In genomic region chr12:105368047-105368646, GRCh38 we compare ENCODE assay signal across 25 cellular contexts.
"Had no signal": no experiment of that assay in that cellular context is flagged by ENCODE, and none has a peak within 500 bp of the region (broad histone marks: within the 10 kb centered on the region; RNA-seq: fewer than 3 reads in every experiment).

No MANE protein-coding gene starts in this region.

- H3K4me1 Mint-ChIP-seq: brain, nephron progenitor cell had no signal

- H3K9me3 ChIP-seq: heart right ventricle, testis, vagina had no signal

- H3K36me3 Mint-ChIP-seq: activated naive CD4-positive, alpha-beta T cell treated with anti-CD3 and anti-CD28 coated beads, Interleukin-2, amount 50 U/mL, for 72 hours had no signal

- ATAC-seq: activated CD8-positive, alpha-beta T cell treated with anti-CD3 and anti-CD28 coated beads, Interleukin-2, amount 10 ng/mL, durations not matched to agents 7 days and 5 days; heart right ventricle; left ventricle myocardium superior; sciatic nerve had no signal

- FAIRE-seq: endometrium, small intestine had no signal

- H3K4me1 ChIP-seq: heart right ventricle, testis, vagina had no signal

- H3K27me3 Mint-ChIP-seq: brain; dendritic cell treated with granulocyte-macrophage colony-stimulating factor and Interleukin-4, amounts not matched to agents 40 ng/mL and 50 ng/mL, for 4 days; stimulated activated naive B cell treated with anti-CD40 and anti-IgM and Interleukin-4, amounts not matched to agents 10 μg/mL and 1 μg/mL and 100 μg/mL, for 72 hours had no signal

- H3K4me3 ChIP-seq: heart right ventricle, testis, vagina had no signal

- H3K27ac Mint-ChIP-seq: activated CD8-positive, alpha-beta T cell treated with anti-CD3 and anti-CD28 coated beads, Interleukin-2, amount 10 ng/mL, durations not matched to agents 7 days and 5 days; activated naive CD4-positive, alpha-beta T cell treated with anti-CD3 and anti-CD28 coated beads, Interleukin-2, amount 50 U/mL, for 72 hours; activated T-helper 1 cell treated with anti-CD3 and anti-CD28 coated beads, Interleukin-12 subunit alpha, Interleukin-12 subunit beta, Interleukin-2, Interleukin-4 antibody, amounts not matched to agents 30 ng/mL and 10 ng/mL and 1 ng/mL, durations not matched to agents 14 hours and 24 hours and 36 hours; brain; dendritic cell treated with granulocyte-macrophage colony-stimulating factor and Interleukin-4, amounts not matched to agents 40 ng/mL and 50 ng/mL, for 4 days; nephron progenitor cell; stimulated activated naive B cell treated with anti-CD40 and anti-IgM and Interleukin-4, amounts not matched to agents 10 μg/mL and 1 μg/mL and 100 μg/mL, for 72 hours had no signal

- H3K9me3 Mint-ChIP-seq: activated naive CD4-positive, alpha-beta T cell treated with anti-CD3 and anti-CD28 coated beads, Interleukin-2, amount 50 U/mL, for 72 hours; activated T-helper 1 cell treated with anti-CD3 and anti-CD28 coated beads, Interleukin-12 subunit alpha, Interleukin-12 subunit beta, Interleukin-2, Interleukin-4 antibody, amounts not matched to agents 30 ng/mL and 10 ng/mL and 1 ng/mL, durations not matched to agents 14 hours and 24 hours and 36 hours; brain; dendritic cell treated with granulocyte-macrophage colony-stimulating factor and Interleukin-4, amounts not matched to agents 40 ng/mL and 50 ng/mL, for 4 days; immature natural killer cell; nephron progenitor cell; stimulated activated naive B cell treated with anti-CD40 and anti-IgM and Interleukin-4, amounts not matched to agents 10 μg/mL and 1 μg/mL and 100 μg/mL, for 72 hours had no signal

- H3K27me3 ChIP-seq: heart right ventricle, testis, vagina had no signal

- DNase-seq: activated CD4-positive, alpha-beta T cell treated with anti-CD3 and anti-CD28 coated beads for 1 hour; activated CD4-positive, alpha-beta T cell treated with anti-CD3 and anti-CD28 coated beads, Interleukin-2, amount 50 U/mL, for 1 hour; activated CD8-positive, alpha-beta T cell treated with anti-CD3 and anti-CD28 coated beads, Interleukin-2, amount 10 ng/mL, durations not matched to agents 7 days and 5 days; activated gamma-delta T cell treated with Interleukin-2 at 50 U/mL for 16 hours; aorta; effector CD4-positive, alpha-beta T cell; heart right ventricle; immature natural killer cell; left ventricle myocardium superior; midbrain; nephron progenitor cell; posterior cingulate gyrus; small intestine; stimulated activated CD4-positive, alpha-beta T cell treated with anti-CD3 and anti-CD28 coated beads, Interleukin-15, amount 100 ng/mL, for 24 hours; stimulated activated naive B cell treated with anti-CD40 and anti-IgM and Interleukin-4, amounts not matched to agents 10 μg/mL and 1 μg/mL and 100 μg/mL, for 72 hours; testis; trophoblast cell; WERI-Rb-1 had no signal

- H3K4me3 Mint-ChIP-seq: activated CD8-positive, alpha-beta T cell treated with anti-CD3 and anti-CD28 coated beads, Interleukin-2, amount 10 ng/mL, durations not matched to agents 7 days and 5 days; activated T-helper 1 cell treated with anti-CD3 and anti-CD28 coated beads, Interleukin-12 subunit alpha, Interleukin-12 subunit beta, Interleukin-2, Interleukin-4 antibody, amounts not matched to agents 30 ng/mL and 10 ng/mL and 1 ng/mL, durations not matched to agents 14 hours and 24 hours and 36 hours; brain; dendritic cell treated with granulocyte-macrophage colony-stimulating factor and Interleukin-4, amounts not matched to agents 40 ng/mL and 50 ng/mL, for 4 days; immature natural killer cell; nephron progenitor cell; stimulated activated naive B cell treated with anti-CD40 and anti-IgM and Interleukin-4, amounts not matched to agents 10 μg/mL and 1 μg/mL and 100 μg/mL, for 72 hours had no signal

- H3K27ac ChIP-seq: heart right ventricle, testis, vagina, WERI-Rb-1 had no signal

- H3K36me3 ChIP-seq: heart right ventricle, vagina, WERI-Rb-1 had no signal
